In the genomic region with DNA sequence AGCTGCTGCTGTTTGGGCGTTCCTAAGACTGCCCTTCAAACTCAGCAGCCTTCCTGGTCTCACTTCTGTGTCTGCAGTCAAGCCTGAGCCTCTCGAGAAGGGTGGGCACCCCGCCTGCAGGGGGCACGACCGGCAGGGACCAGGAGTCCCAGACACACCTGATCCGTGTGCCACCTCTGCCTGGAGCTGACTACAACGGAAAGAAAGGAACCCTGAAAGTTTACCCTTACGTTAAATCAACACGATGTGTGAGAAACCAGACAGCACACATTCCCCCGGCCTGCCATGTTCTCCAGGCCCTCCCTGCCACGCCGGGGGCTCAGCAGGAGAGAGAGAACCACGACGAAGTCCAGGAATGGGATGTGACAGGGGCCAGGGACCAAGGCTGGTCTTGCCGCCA, we compare ENCODE assay signal across 26 cellular contexts.
"Had no signal": no experiment of that assay in that cellular context is flagged by ENCODE, and none has a peak within 500 bp of the region (broad histone marks: within the 10 kb centered on the region; RNA-seq: fewer than 3 reads in every experiment).

No MANE protein-coding gene starts in this region.

- DNase-seq: activated CD4-positive, alpha-beta memory T cell treated with anti-CD3 and anti-CD28 coated beads for 36 hours; activated CD4-positive, alpha-beta T cell treated with anti-CD3 and anti-CD28 coated beads, Interleukin-2, amount 10 ng/mL, durations not matched to agents 7 days and 5 days; activated CD4-positive, CD25-positive, alpha-beta regulatory T cell; activated CD8-positive, alpha-beta memory T cell treated with anti-CD3 and anti-CD28 coated beads for 24 hours; activated effector memory CD4-positive, alpha-beta T cell treated with anti-CD3 and anti-CD28 coated beads, Interleukin-2, amount 50 U/mL, for 16 hours; activated naive CD4-positive, alpha-beta T cell treated with Interleukin-2 at 50 U/mL for 16 hours; activated naive CD8-positive, alpha-beta T cell treated with anti-CD3 and anti-CD28 coated beads, Interleukin-2, amount 50 U/mL, for 24 hours; activated T-cell treated with anti-CD3 and anti-CD28 coated beads, Interleukin-2, amount 50 U/mL, for 4 hours; amniotic stem cell; brain microvascular endothelial cell; KG1; NCI-H1092; NCI-H1417 treated with DMSO at 0.1 percent for 48 hours; NCI-H1694; NCI-H2029; NCI-H2107; NCI-H2171 treated with DMSO at 0.1 percent for 48 hours; NCI-H226; NCI-H526; NK-92 treated with Interleukin-12 subunit alpha and Interleukin-12 subunit beta, amount 100 ng/mL, for 24 hours; PC-3; SIG-M5; T-helper 17 cell; T-helper 9 cell had no signal

- ATAC-seq: activated naive CD4-positive, alpha-beta T cell treated with anti-CD3 and anti-CD28 coated beads, Interleukin-2, amount 50 U/mL, for 72 hours; activated naive CD8-positive, alpha-beta T cell treated with anti-CD3 and anti-CD28 coated beads, Interleukin-2, amount 50 U/mL, for 24 hours; activated T-cell treated with anti-CD3 and anti-CD28 coated beads, Interleukin-2, amount 50 U/mL, for 4 hours; PC-3; T-helper 17 cell had no signal

- H3K4me3 ChIP-seq: cardiac muscle cell had no signal

- H3K4me3 Mint-ChIP-seq: activated CD4-positive, alpha-beta memory T cell treated with anti-CD3 and anti-CD28 coated beads for 36 hours; activated CD4-positive, alpha-beta T cell treated with anti-CD3 and anti-CD28 coated beads, Interleukin-2, amount 10 ng/mL, durations not matched to agents 7 days and 5 days; activated naive CD8-positive, alpha-beta T cell treated with anti-CD3 and anti-CD28 coated beads, Interleukin-2, amount 50 U/mL, for 24 hours; activated T-cell treated with anti-CD3 and anti-CD28 coated beads, Interleukin-2, amount 50 U/mL, for 4 hours; T-helper 17 cell had no signal

- H3K27ac Mint-ChIP-seq: activated CD4-positive, alpha-beta memory T cell treated with anti-CD3 and anti-CD28 coated beads for 36 hours; activated CD4-positive, alpha-beta T cell treated with anti-CD3 and anti-CD28 coated beads, Interleukin-2, amount 10 ng/mL, durations not matched to agents 7 days and 5 days; activated naive CD8-positive, alpha-beta T cell treated with anti-CD3 and anti-CD28 coated beads, Interleukin-2, amount 50 U/mL, for 24 hours; T-helper 17 cell had no signal

- H3K27me3 ChIP-seq: brain microvascular endothelial cell, cardiac muscle cell had no signal

- H3K9me3 Mint-ChIP-seq: activated CD4-positive, alpha-beta memory T cell treated with anti-CD3 and anti-CD28 coated beads for 36 hours; activated CD4-positive, alpha-beta T cell treated with anti-CD3 and anti-CD28 coated beads, Interleukin-2, amount 10 ng/mL, durations not matched to agents 7 days and 5 days; activated naive CD4-positive, alpha-beta T cell treated with anti-CD3 and anti-CD28 coated beads, Interleukin-2, amount 50 U/mL, for 72 hours; activated naive CD8-positive, alpha-beta T cell treated with anti-CD3 and anti-CD28 coated beads, Interleukin-2, amount 50 U/mL, for 24 hours; activated T-cell treated with anti-CD3 and anti-CD28 coated beads, Interleukin-2, amount 50 U/mL, for 4 hours had no signal

- H3K27me3 Mint-ChIP-seq: activated CD4-positive, alpha-beta memory T cell treated with anti-CD3 and anti-CD28 coated beads for 36 hours; activated CD4-positive, alpha-beta T cell treated with anti-CD3 and anti-CD28 coated beads, Interleukin-2, amount 10 ng/mL, durations not matched to agents 7 days and 5 days; activated naive CD8-positive, alpha-beta T cell treated with anti-CD3 and anti-CD28 coated beads, Interleukin-2, amount 50 U/mL, for 24 hours; T-helper 17 cell had no signal

- H3K27ac ChIP-seq: brain microvascular endothelial cell, cardiac muscle cell had no signal
